ENCODE assay signal across 13 cellular contexts in the genomic region with DNA sequence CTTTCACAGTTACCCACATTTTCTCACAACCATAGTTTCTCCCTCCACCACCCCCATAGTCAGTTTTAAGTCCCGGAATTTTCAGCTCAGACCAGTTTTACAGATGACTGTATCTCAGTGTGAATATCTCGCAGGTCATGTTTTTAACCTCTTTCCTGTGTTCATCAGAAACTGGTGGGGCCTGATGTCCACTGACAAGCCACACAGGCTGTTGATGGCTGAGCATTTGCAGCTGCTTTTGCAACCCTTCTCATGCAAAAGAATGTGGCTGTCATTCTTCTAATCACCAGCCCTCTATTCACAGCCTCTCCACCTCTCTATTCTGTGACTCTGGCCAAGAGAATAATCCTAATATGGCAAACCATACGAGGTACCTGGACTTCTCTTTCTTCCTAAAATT. TPM values are rescaled to one million over a fixed set of nuclear protein-coding genes. Genes with fewer than 3 reads are reported as not detected.
DNase-seq lines count a peak whose midpoint lies in the region; ATAC-seq and TF ChIP-seq lines count a peak whose summit lies in the region.
"Had no signal": no experiment of that assay in that cellular context is flagged by ENCODE, and none has a peak within 500 bp of the region (broad histone marks: within the 10 kb centered on the region; RNA-seq: fewer than 3 reads in every experiment).

No MANE protein-coding gene starts in this region.

- no peak overlapping the region for H3K9ac ChIP-seq in endodermal cell (ENCODE audit: extremely low read depth, low read length, poor library complexity, severe bottlenecking)

- peaks cover 48% of the 10 kb centered on the region for H3K4me1 Mint-ChIP-seq in activated T-cell treated with anti-CD3 and anti-CD28 coated beads, Interleukin-2, amount 50 U/mL, for 24 hours (ENCODE audit: low read depth)
- peaks cover 30% of the 10 kb centered on the region for H3K4me1 Mint-ChIP-seq in activated T-cell treated with anti-CD3 and anti-CD28 coated beads, Interleukin-2, amount 50 U/mL, for 4 hours (ENCODE audit: low read depth)
- peaks cover 29% of the 10 kb centered on the region for H3K4me1 Mint-ChIP-seq in endodermal cell
- peaks cover 63% of the 10 kb centered on the region for H3K4me1 Mint-ChIP-seq in stimulated activated effector memory CD8-positive, alpha-beta T cell treated with anti-CD3 and anti-CD28 coated beads, Interleukin-12 subunit alpha, Interleukin-12 subunit beta, amount 100 ng/mL, for 72 hours

- peaks cover 3% of the 10 kb centered on the region for H3K4me1 ChIP-seq in endodermal cell (ENCODE audit: control insufficient read depth, insufficient read depth, low read length)
- H3K4me1 ChIP-seq in stomach: peaks cover 0 to 47% (median 25%) of the 10 kb centered on the region in 4 donors
- H3K4me1 ChIP-seq: body of pancreas had no signal

- H3K27me3 Mint-ChIP-seq in activated T-cell treated with anti-CD3 and anti-CD28 coated beads, Interleukin-2, amount 50 U/mL, for 24 hours: no peaks in the 10 kb centered on the region
- no peaks in the 10 kb centered on the region for H3K27me3 Mint-ChIP-seq in activated T-cell treated with anti-CD3 and anti-CD28 coated beads, Interleukin-2, amount 50 U/mL, for 4 hours (ENCODE audit: low read depth)
- H3K27me3 Mint-ChIP-seq in endodermal cell (ENCODE audit: insufficient read depth): no peaks in the 10 kb centered on the region

- H3K36me3 ChIP-seq in endodermal cell (ENCODE audit: control insufficient read depth, insufficient read depth, low read length): peaks cover 21% of the 10 kb centered on the region
- peaks cover 13 to 80% (median 74%) of the 10 kb centered on the region in 4 donors for H3K36me3 ChIP-seq in stomach

- no peaks in the 10 kb centered on the region for H3K9me3 Mint-ChIP-seq in activated T-cell treated with anti-CD3 and anti-CD28 coated beads, Interleukin-2, amount 50 U/mL, for 24 hours
- no peaks in the 10 kb centered on the region for H3K9me3 Mint-ChIP-seq in activated T-cell treated with anti-CD3 and anti-CD28 coated beads, Interleukin-2, amount 50 U/mL, for 4 hours
- no peaks in the 10 kb centered on the region for H3K9me3 Mint-ChIP-seq in endodermal cell
- H3K9me3 Mint-ChIP-seq in stimulated activated effector memory CD8-positive, alpha-beta T cell treated with anti-CD3 and anti-CD28 coated beads, Interleukin-12 subunit alpha, Interleukin-12 subunit beta, amount 100 ng/mL, for 72 hours: no peaks in the 10 kb centered on the region

- no peaks in the 10 kb centered on the region for H3K27me3 ChIP-seq in endodermal cell (ENCODE audit: control insufficient read depth, insufficient read depth, low read length, poor library complexity, severe bottlenecking)
- no peaks in the 10 kb centered on the region for H3K27me3 ChIP-seq in stomach
- H3K27me3 ChIP-seq: body of pancreas, testis had no signal

- no peak for TF ChIP-seq EP300 in stomach (IDR thresholded peaks at IDR 0.05)

- peak overlapping the region; percentile 60 for H3K27ac Mint-ChIP-seq in activated T-cell treated with anti-CD3 and anti-CD28 coated beads, Interleukin-2, amount 50 U/mL, for 24 hours
- H3K27ac Mint-ChIP-seq in endodermal cell: no peak overlapping the region
- peak overlapping the region; percentile 84 for H3K27ac Mint-ChIP-seq in stimulated activated effector memory CD8-positive, alpha-beta T cell treated with anti-CD3 and anti-CD28 coated beads, Interleukin-12 subunit alpha, Interleukin-12 subunit beta, amount 100 ng/mL, for 72 hours

- H3K4me3 ChIP-seq in endodermal cell (ENCODE audit: low read length) (no peak overlapping the region), stomach (no peak overlapping the region)
- H3K4me3 ChIP-seq: body of pancreas, testis had no signal

- TF ChIP-seq CTCF in endodermal cell (conservative IDR thresholded peaks at IDR 0.05): no peak
- no peak for TF ChIP-seq CTCF in stomach (IDR thresholded peaks at IDR 0.05)

- WGBS in endodermal cell (ENCODE audit: insufficient coverage in 1 of 2, insufficient read length in 1 of 2), 2 experiments: 60 to 67% methylated on average over 1 to 3 of the region's 3 CpGs
- WGBS in stomach, 5 donors: 77 to 83% (median 81%) methylated on average over 3 of the region's 3 CpGs

- H3K4me3 Mint-ChIP-seq in activated T-cell treated with anti-CD3 and anti-CD28 coated beads, Interleukin-2, amount 50 U/mL, for 24 hours: no peak overlapping the region
- H3K4me3 Mint-ChIP-seq in activated T-cell treated with anti-CD3 and anti-CD28 coated beads, Interleukin-2, amount 50 U/mL, for 4 hours: no peak overlapping the region
- H3K4me3 Mint-ChIP-seq in endodermal cell: no peak overlapping the region
- H3K4me3 Mint-ChIP-seq in stimulated activated effector memory CD8-positive, alpha-beta T cell treated with anti-CD3 and anti-CD28 coated beads, Interleukin-12 subunit alpha, Interleukin-12 subunit beta, amount 100 ng/mL, for 72 hours: peak overlapping the region; percentile 47

- H3K9me3 ChIP-seq in endodermal cell (ENCODE audit: control insufficient read depth, low read length) (no peaks in the 10 kb centered on the region), stomach (no peaks in the 10 kb centered on the region)
- H3K9me3 ChIP-seq: body of pancreas, testis had no signal

- peaks cover 83% of the 10 kb centered on the region for H3K36me3 Mint-ChIP-seq in activated T-cell treated with anti-CD3 and anti-CD28 coated beads, Interleukin-2, amount 50 U/mL, for 24 hours (ENCODE audit: low read depth)
- peaks cover 32% of the 10 kb centered on the region for H3K36me3 Mint-ChIP-seq in activated T-cell treated with anti-CD3 and anti-CD28 coated beads, Interleukin-2, amount 50 U/mL, for 4 hours (ENCODE audit: insufficient read depth)
- peaks cover 19% of the 10 kb centered on the region for H3K36me3 Mint-ChIP-seq in endodermal cell (ENCODE audit: low read depth)
- peaks cover 69% of the 10 kb centered on the region for H3K36me3 Mint-ChIP-seq in stimulated activated effector memory CD8-positive, alpha-beta T cell treated with anti-CD3 and anti-CD28 coated beads, Interleukin-12 subunit alpha, Interleukin-12 subunit beta, amount 100 ng/mL, for 72 hours

- ATAC-seq in activated T-cell treated with anti-CD3 and anti-CD28 coated beads, Interleukin-2, amount 50 U/mL, for 4 hours: no peak
- peak; percentile 52 for ATAC-seq in HG03432 (IDR thresholded peaks at IDR 0.05; ENCODE audit: unreplicated experiment)
- ATAC-seq in stimulated activated effector memory CD8-positive, alpha-beta T cell treated with anti-CD3 and anti-CD28 coated beads, Interleukin-12 subunit alpha, Interleukin-12 subunit beta, amount 100 ng/mL, for 72 hours: peak; percentile 17
- ATAC-seq: body of pancreas had no signal

- no peak for TF ChIP-seq POLR2A in stomach (IDR thresholded peaks at IDR 0.05)

- H3K27ac ChIP-seq in endodermal cell (ENCODE audit: low read depth, low read length): no peak overlapping the region
- peak overlapping the region in 2 of 5 donors; percentile 34 to 44 for H3K27ac ChIP-seq in stomach
- H3K27ac ChIP-seq: body of pancreas had no signal

- intact Hi-C loops in stomach (cut with DNase I; ENCODE audit: low total_unique reads): no loop called here

- no peak for DNase-seq in activated T-cell treated with anti-CD3 and anti-CD28 coated beads, Interleukin-2, amount 50 U/mL, for 24 hours
- DNase-seq in activated T-cell treated with anti-CD3 and anti-CD28 coated beads, Interleukin-2, amount 50 U/mL, for 4 hours: no peak
- DNase-seq in endodermal cell (peak; percentile 58), stomach (no peak), GM19240 (ENCODE audit: insufficient read length, low spot score) (no peak), occipital lobe (lab: John Stamatoyannopoulos, UW) (no peak)
- DNase-seq in stimulated activated effector memory CD8-positive, alpha-beta T cell treated with anti-CD3 and anti-CD28 coated beads, Interleukin-12 subunit alpha, Interleukin-12 subunit beta, amount 100 ng/mL, for 72 hours (ENCODE audit: low spot score in 2 of 2): no peak
- DNase-seq: activated CD8-positive, alpha-beta memory T cell treated with anti-CD3 and anti-CD28 coated beads, Interleukin-2, amount 50 U/mL, for 4 hours; body of pancreas; KBM-7; T1000; testis had no signal

RNA-seq across cellular contexts. Expression of a gene that starts 8.5 kb away (rescaled TPM):
- total RNA-seq in activated T-cell treated with anti-CD3 and anti-CD28 coated beads, Interleukin-2, amount 50 U/mL, for 4 hours: 10 to 100 TPM; 22.5 to 26.1 (median 22.9) TPM
- 10 to 100 TPM; 22.2 to 30.6 TPM for total RNA-seq in endodermal cell
- 32.5 TPM for polyA plus RNA-seq in endodermal cell (2013, experiment 1 of 2)
- polyA plus RNA-seq in endodermal cell (2013, experiment 2 of 2): 27.9 TPM
- total RNA-seq in stomach: 100 to 1,000 TPM in 1 of 5 donors, 10 to 100 TPM in 3, 1 to 10 TPM in 1; 4.9 to 169 (median 32.1) TPM
- polyA plus RNA-seq in stomach: 10 to 100 TPM; 36.5 to 56.5 (median 39.7) TPM
- 5.1 TPM for total RNA-seq in occipital lobe

Comparison
In these comparisons a context has a peak if more than half of its experiments do, and no peak if none do; other contexts are left out.
1. ATAC-seq: peak in HG03432 (single experiment) and stimulated activated effector memory CD8-positive, alpha-beta T cell treated with anti-CD3 and anti-CD28 coated beads, Interleukin-12 subunit alpha, Interleukin-12 subunit beta, amount 100 ng/mL, for 72 hours (single experiment); none in activated T-cell treated with anti-CD3 and anti-CD28 coated beads, Interleukin-2, amount 50 U/mL, for 4 hours (0 of 2).